ENCODE assay signal across 29 cellular contexts in genomic region chr1:14596591-14596990, GRCh38.
"Had no signal": no experiment of that assay in that cellular context is flagged by ENCODE, and none has a peak within 500 bp of the region (broad histone marks: within the 10 kb centered on the region; RNA-seq: fewer than 3 reads in every experiment).

No MANE protein-coding gene starts in this region.

- H3K27ac Mint-ChIP-seq: naive thymus-derived CD4-positive, alpha-beta T cell; natural killer cell treated with Interleukin-12 subunit alpha and Interleukin-12 subunit beta and Interleukin-15 and Interleukin-18, amount 100 ng/mL, for 72 hours; stimulated activated naive CD8-positive, alpha-beta T cell treated with anti-CD3 and anti-CD28 coated beads, Interleukin-15, Interleukin-2, amounts not matched to agents 100 ng/mL and 50 ng/mL, for 24 hours had no signal

- H3K79me2 ChIP-seq: hepatocyte had no signal

- H3K4me3 Mint-ChIP-seq: naive thymus-derived CD4-positive, alpha-beta T cell; natural killer cell treated with Interleukin-12 subunit alpha and Interleukin-12 subunit beta and Interleukin-15 and Interleukin-18, amount 100 ng/mL, for 72 hours; stimulated activated naive CD8-positive, alpha-beta T cell treated with anti-CD3 and anti-CD28 coated beads, Interleukin-15, Interleukin-2, amounts not matched to agents 100 ng/mL and 50 ng/mL, for 24 hours had no signal

- H3K9me3 Mint-ChIP-seq: natural killer cell treated with Interleukin-12 subunit alpha and Interleukin-12 subunit beta and Interleukin-15 and Interleukin-18, amount 100 ng/mL, for 72 hours; stimulated activated naive CD8-positive, alpha-beta T cell treated with anti-CD3 and anti-CD28 coated beads, Interleukin-15, Interleukin-2, amounts not matched to agents 100 ng/mL and 50 ng/mL, for 24 hours had no signal

- ATAC-seq: heart right ventricle; mucosa of descending colon; naive thymus-derived CD4-positive, alpha-beta T cell; natural killer cell treated with Interleukin-12 subunit alpha and Interleukin-12 subunit beta and Interleukin-15 and Interleukin-18, amount 100 ng/mL, for 72 hours; pancreas; right cardiac atrium; sciatic nerve had no signal

- H3K36me3 Mint-ChIP-seq: naive thymus-derived CD4-positive, alpha-beta T cell; natural killer cell treated with Interleukin-12 subunit alpha and Interleukin-12 subunit beta and Interleukin-15 and Interleukin-18, amount 100 ng/mL, for 72 hours had no signal

- H3K27ac ChIP-seq: heart right ventricle, hepatocyte, left ventricle myocardium inferior, pancreas, prostate gland, skin epidermis, suprapubic skin, thoracic aorta, tibial artery, vagina had no signal

- H3K4me1 ChIP-seq: pancreas had no signal

- H2AFZ ChIP-seq: hepatocyte had no signal

- DNase-seq: heart right ventricle; islet precursor cell; left ventricle myocardium inferior; mesendoderm; midbrain; mucosa of descending colon; naive thymus-derived CD4-positive, alpha-beta T cell; nucleus accumbens; pancreas; posterior cingulate gyrus; retina; right cardiac atrium; stimulated activated CD4-positive, alpha-beta T cell treated with anti-CD3 and anti-CD28 coated beads, Interleukin-12 subunit alpha, Interleukin-12 subunit beta, amount 100 ng/mL, for 4 hours; stimulated activated CD4-positive, alpha-beta T cell treated with anti-CD3 and anti-CD28 coated beads, Interleukin-15, amount 100 ng/mL, for 24 hours; stimulated activated CD4-positive, alpha-beta T cell treated with anti-CD3 and anti-CD28 coated beads, Interleukin-2, amount 100 ng/mL, for 24 hours; stimulated activated CD4-positive, alpha-beta T cell treated with anti-CD3 and anti-CD28 coated beads, Interleukin-4, amount 100 ng/mL, for 1 hour; stimulated activated naive CD4-positive, alpha-beta T cell; tibial artery; trophoblast cell had no signal

- H3K27me3 ChIP-seq: vagina had no signal

- H3K36me3 ChIP-seq: heart right ventricle, left ventricle myocardium inferior, pancreas, prostate gland, suprapubic skin, thoracic aorta, tibial artery, vagina had no signal

- H3K4me3 ChIP-seq: heart right ventricle, hepatocyte, left ventricle myocardium inferior, lung, mucosa of descending colon, pancreas, prostate gland, skin epidermis, suprapubic skin, thoracic aorta, tibial artery, vagina had no signal

- H3K9me3 ChIP-seq: heart right ventricle, left ventricle myocardium inferior, mucosa of descending colon, pancreas, prostate gland, suprapubic skin, thoracic aorta, tibial artery, vagina had no signal

- FAIRE-seq: pancreas had no signal
